In genomic region chr7:140656548-140657515, GRCh38 we compare ENCODE assay signal across 8 cellular contexts. TPM values are rescaled to one million over a fixed set of nuclear protein-coding genes. Genes with fewer than 3 reads are reported as not detected.
DNase-seq lines count a peak whose midpoint lies in the region; ATAC-seq and TF ChIP-seq lines count a peak whose summit lies in the region.

No MANE protein-coding gene starts in this region.

- intact Hi-C loops in colonic mucosa (cut with DNase I) (loop anchor here (10.0 kb wide), 1 partner anchor 312 kb away; no protein-coding TSS in a partner anchor), upper lobe of right lung (cut with DNase I) (no loop called here)

- no peaks in the 10 kb centered on the region for H3K27me3 ChIP-seq in Peyer's patch
- no peaks in the 10 kb centered on the region for H3K27me3 ChIP-seq in colonic mucosa
- H3K27me3 ChIP-seq in muscle layer of colon (ENCODE audit: control insufficient read depth in 1 of 2, insufficient read depth in 2 of 2, low read length in 2 of 2), result no peaks in the 10 kb centered on the region
- no peaks in the 10 kb centered on the region for H3K27me3 ChIP-seq in upper lobe of right lung

- H3K4me3 ChIP-seq in Peyer's patch (peak overlapping the region in 2 of 4 donors; percentile 20 to 36), colonic mucosa (no peak overlapping the region), muscle layer of colon (ENCODE audit: low read depth in 1 of 2, low read length in 2 of 2) (peak overlapping the region; percentile 47), upper lobe of right lung (peak overlapping the region; percentile 26)

- H3K9ac ChIP-seq in colonic mucosa (ENCODE audit: low read depth in 2 of 2, low read length in 2 of 2) (peak overlapping the region; percentile 27 to 38), muscle layer of colon (ENCODE audit: low read length) (no peak overlapping the region)

- H3K27ac ChIP-seq in Peyer's patch (peak overlapping the region; percentile 13 to 70 (median 44)), colonic mucosa (peak overlapping the region; percentile 67), muscle layer of colon (ENCODE audit: low read depth, low read length) (no peak overlapping the region), upper lobe of right lung (peak overlapping the region; percentile 73)

- TF ChIP-seq CTCF in Peyer's patch (IDR thresholded peaks at IDR 0.05) (no peak), colonic mucosa (IDR thresholded peaks at IDR 0.05) (no peak), upper lobe of right lung (IDR thresholded peaks at IDR 0.05) (no peak)

- H3K36me3 ChIP-seq in Peyer's patch (no peaks in the 10 kb centered on the region), colonic mucosa (no peaks in the 10 kb centered on the region), muscle layer of colon (ENCODE audit: insufficient read depth, low read length) (no peaks in the 10 kb centered on the region), upper lobe of right lung (no peaks in the 10 kb centered on the region)

- H3K9me3 ChIP-seq in Peyer's patch (no peaks in the 10 kb centered on the region), colonic mucosa (no peaks in the 10 kb centered on the region), muscle layer of colon (ENCODE audit: low read length) (no peaks in the 10 kb centered on the region), upper lobe of right lung (no peaks in the 10 kb centered on the region)

- no peak for TF ChIP-seq POLR2A in Peyer's patch (IDR thresholded peaks at IDR 0.05)

- DNase-seq in AG08396 (ENCODE audit: low spot score) (peak; percentile 73), Peyer's patch (peak in 2 of 3 donors; percentile 54 to 84), colonic mucosa (peak; percentile 89), upper lobe of right lung (peak; percentile 74), NCI-H1048 (lab: John Stamatoyannopoulos, UW) (no peak)

- peaks cover 0 to 22% (median 1%) of the 10 kb centered on the region in 4 donors for H3K4me1 ChIP-seq in Peyer's patch
- H3K4me1 ChIP-seq in colonic mucosa, result peaks cover 15% of the 10 kb centered on the region
- H3K4me1 ChIP-seq in muscle layer of colon (ENCODE audit: insufficient read depth, low read length), result peaks cover 22% of the 10 kb centered on the region
- peaks cover 14% of the 10 kb centered on the region for H3K4me1 ChIP-seq in upper lobe of right lung

- ATAC-seq in GM18519 (IDR thresholded peaks at IDR 0.05; ENCODE audit: low FRiP score, unreplicated experiment) (peak; percentile 81), HG03039 (IDR thresholded peaks at IDR 0.05; ENCODE audit: unreplicated experiment) (peak; percentile 82), upper lobe of right lung (peak; percentile 91)

RNA-seq across cellular contexts. Expression of gene ADCK2, which starts 15.9 kb away (rescaled TPM):
- total RNA-seq in Peyer's patch (10 to 100 TPM; 19.8 to 40.4 (median 25.8) TPM), colonic mucosa (10 to 100 TPM; 25.4 to 40.6 TPM), upper lobe of right lung (18.2 TPM)

RNA-seq across cellular contexts. Expression of gene DENND2A, which starts 16.2 kb away (rescaled TPM):
- 10 to 100 TPM in 2 of 4 donors, 1 to 10 TPM in 2; 1.6 to 44.6 (median 8.3) TPM for total RNA-seq in Peyer's patch
- total RNA-seq in colonic mucosa, result 1 to 10 TPM; 7.4 to 9.2 TPM
- total RNA-seq in upper lobe of right lung, result 26.2 TPM

RNA-seq across cellular contexts. Expression of gene NDUFB2, which starts 39.7 kb away (rescaled TPM):
- total RNA-seq in Peyer's patch (100 to 1,000 TPM; 128 to 216 (median 173) TPM), colonic mucosa (100 to 1,000 TPM; 281 to 309 TPM), upper lobe of right lung (160 TPM)
